8 cellular contexts compared by ENCODE assay signal in the genomic region with DNA sequence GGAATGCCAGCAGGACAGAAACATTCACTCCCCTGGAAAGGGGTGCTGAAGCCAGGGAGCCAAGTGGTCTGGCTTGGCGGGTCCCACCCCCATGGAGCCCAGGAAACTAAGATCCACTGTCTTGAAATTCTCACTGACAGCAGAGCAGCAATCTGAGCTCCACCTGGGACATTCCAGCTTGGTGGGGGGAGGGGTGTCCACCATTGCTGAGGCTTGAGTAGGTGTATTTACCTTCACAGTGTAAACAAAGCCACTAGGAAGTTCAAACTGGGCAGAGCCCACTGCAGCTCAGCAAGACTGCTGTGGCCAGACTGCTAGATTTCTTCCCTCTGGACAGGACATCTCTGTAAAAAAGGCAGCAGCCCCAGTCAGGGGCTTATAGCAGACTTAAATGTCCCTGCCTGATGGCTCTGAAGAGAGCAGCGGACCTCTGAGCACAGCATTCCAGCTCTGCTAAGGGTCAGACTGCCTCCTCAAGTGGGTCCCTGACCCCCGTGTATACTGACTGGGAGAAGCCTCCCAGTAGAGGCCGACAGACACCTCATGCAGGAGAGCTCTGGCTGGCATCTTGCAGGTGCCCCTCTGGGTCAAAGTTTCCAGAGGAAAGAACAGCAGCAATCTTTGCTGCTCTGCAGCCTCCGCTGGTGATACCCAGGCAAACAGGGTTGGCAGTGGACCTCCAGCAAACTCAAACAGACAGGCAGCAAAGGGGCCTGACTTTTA.
A peak's percentile ranks its signal among the peaks of the same experiment; 100 is the strongest.
DNase-seq lines count a peak whose midpoint lies in the region; ATAC-seq, FAIRE-seq and TF ChIP-seq lines count a peak whose summit lies in the region.
"Not testable (repeated sequence)": the region's sequence is repeated elsewhere in the genome, so short reads cannot be mapped to it uniquely, and the experiment has no call there.

No MANE protein-coding gene starts in this region.

- not testable (repeated sequence) for H3K9me3 ChIP-seq in PC-3 (ENCODE audit: low read length); iPS-15b (ENCODE audit: control insufficient read depth, insufficient read depth, low read length); left lung; prostate gland

- H3K27me3 ChIP-seq in PC-3 (ENCODE audit: low read length); bronchial epithelial cell (ENCODE audit: control insufficient read depth, insufficient read depth, low read length); iPS-15b (ENCODE audit: control insufficient read depth, insufficient read depth, low read length); left lung; prostate gland (replicated peaks; ENCODE audit: insufficient read depth): not testable (repeated sequence)

- not testable (repeated sequence) for H3K4me1 ChIP-seq in PC-3 (ENCODE audit: insufficient read depth, low read length); iPS-15b (ENCODE audit: control insufficient read depth, insufficient read depth, low read length); left lung; prostate gland (replicated peaks)

- not testable (repeated sequence) for H4K20me1 ChIP-seq in PC-3 (ENCODE audit: low read length)

- TF ChIP-seq CTCF in LNCaP clone FGC (IDR thresholded peaks at IDR 0.05; ENCODE audit: control insufficient read depth, extremely low read depth, insufficient read depth); PC-3 (conservative IDR thresholded peaks at IDR 0.05; ENCODE audit: low read depth, low read length); bronchial epithelial cell (IDR thresholded peaks at IDR 0.05; ENCODE audit: insufficient read depth, low read length, severe bottlenecking); left lung (IDR thresholded peaks at IDR 0.05); prostate gland (IDR thresholded peaks at IDR 0.05): not testable (repeated sequence)

- not testable (repeated sequence) for H3K27ac ChIP-seq in PC-3 (ENCODE audit: low read length); left lung; prostate gland

- H2AFZ ChIP-seq in PC-3 (ENCODE audit: low read length): not testable (repeated sequence)

- not testable (repeated sequence) for H3K9ac ChIP-seq in PC-3 (ENCODE audit: low read length); iPS-15b (ENCODE audit: low read depth, low read length)

- not testable (repeated sequence) for H3K36me3 ChIP-seq in PC-3 (ENCODE audit: low read depth, low read length); bronchial epithelial cell (ENCODE audit: control insufficient read depth, insufficient read depth, low read length); iPS-15b (ENCODE audit: control insufficient read depth, insufficient read depth, low read length); left lung; prostate gland

- intact Hi-C loops in PC-3 (cut with micrococcal nuclease); left lung (cut with DNase I); prostate gland (cut with DNase I): not testable (repeated sequence)

- not testable (repeated sequence) for TF ChIP-seq POLR2A in prostate gland (IDR thresholded peaks at IDR 0.05)

- H3K4me3 ChIP-seq in LNCaP clone FGC (ENCODE audit: low read depth, low read length) (0 out of 2 replicates have a peak overlapping the region, but pooled peaks have one; percentile 15), iPS-15b (ENCODE audit: low read depth, low read length) (peak overlapping the region; percentile 8)
- not testable (repeated sequence) for H3K4me3 ChIP-seq in PC-3 (ENCODE audit: low read length); bronchial epithelial cell (ENCODE audit: low read depth, low read length); left lung; prostate gland

- H3K4me2 ChIP-seq in PC-3 (ENCODE audit: low read length): peak overlapping the region; percentile 22; the same call in 1 of the 2 replicates

- H3F3A ChIP-seq in PC-3 (ENCODE audit: low read length, unreplicated experiment): not testable (repeated sequence)

- H3K9me2 ChIP-seq in PC-3 (replicated peaks; ENCODE audit: low read length): not testable (repeated sequence)

- not testable (repeated sequence) for FAIRE-seq in bronchial epithelial cell (lab: Jason Lieb, UNC)

- POLR2A ChIA-PET in PC-3 (lab: Charles Lee; ENCODE audit: unreplicated experiment): not testable (repeated sequence)

- CTCF ChIA-PET in PC-3 (lab: Charles Lee): not testable (repeated sequence)

- not testable (repeated sequence) for H3K79me2 ChIP-seq in PC-3 (ENCODE audit: low read length)

- WGBS in prostate gland: 72% methylated on average over 5 of the region's 5 CpGs

- peak; percentile 43 for DNase-seq in COLO668 (lab: John Stamatoyannopoulos, UW; ENCODE audit: unreplicated experiment)
- peak; percentile 49 for DNase-seq in ELF-1 (ENCODE audit: low read depth, low spot score)
- peak; percentile 41 for DNase-seq in LNCaP clone FGC (ENCODE audit: low read depth)
- peak; percentile 61 for DNase-seq in PC-3
- peak; percentile 8 for DNase-seq in bronchial epithelial cell (ENCODE audit: low read depth)
- peak; percentile 9 to 38 for DNase-seq in left lung
- DNase-seq in prostate gland (ENCODE audit: low spot score): peak; percentile 27

- BruUV-seq in PC-3 (replicated peaks; lab: Mats Ljungman, UMichigan): not testable (repeated sequence)

- ATAC-seq in PC-3: peak; percentile 48
- ATAC-seq in left lung: peak; percentile 23

Comparison
In these comparisons a context has a peak if more than half of its experiments do, and no peak if none do; other contexts are left out.
1. DNase-seq: peak in every context shown above with its lines; median percentile 61 in PC-3; 49 in ELF-1; 43 in COLO668; 41 in LNCaP clone FGC; 27 in prostate gland; 24 in left lung; 8 in bronchial epithelial cell.